20 cellular contexts compared by ENCODE assay signal in genomic region chr10:79310911-79311573, GRCh38. TPM values are rescaled to one million over a fixed set of nuclear protein-coding genes. Genes with fewer than 3 reads are reported as not detected.
DNase-seq lines count a peak whose midpoint lies in the region; ATAC-seq and TF ChIP-seq lines count a peak whose summit lies in the region.
"Had no signal": no experiment of that assay in that cellular context is flagged by ENCODE, and none has a peak within 500 bp of the region (broad histone marks: within the 10 kb centered on the region; RNA-seq: fewer than 3 reads in every experiment).

No MANE protein-coding gene starts in this region.

- H3K4me3 Mint-ChIP-seq in H9 = no peak overlapping the region
- H3K4me3 Mint-ChIP-seq: activated naive CD8-positive, alpha-beta T cell treated with anti-CD3 and anti-CD28 coated beads, Interleukin-2, amount 10 ng/mL, durations not matched to agents 7 days and 5 days had no signal

- no peaks in the 10 kb centered on the region for H4K20me1 ChIP-seq in H9 (ENCODE audit: control insufficient read depth, insufficient read depth, insufficient read length)

- WGBS in H9 (ENCODE audit: extremely low coverage, insufficient read length, low lambda C conversion rate) = no CpG with 5 or more reads among the region's 26 CpGs

- no peak for TF ChIP-seq CTCF in H9 (conservative IDR thresholded peaks at IDR 0.05)

- H4K8ac ChIP-seq in H9 (replicated peaks; ENCODE audit: insufficient read length, low read depth, low read length) = no peak overlapping the region

- peaks cover 0 to 3% of the 10 kb centered on the region in 2 experiments; a peak in 2 of 4 replicates for H3K4me1 Mint-ChIP-seq in H9

- H2AFZ ChIP-seq in H9 (ENCODE audit: low read length) = no peak overlapping the region

- no peaks in the 10 kb centered on the region for H3K9me3 Mint-ChIP-seq in H9
- H3K9me3 Mint-ChIP-seq: activated naive CD8-positive, alpha-beta T cell treated with anti-CD3 and anti-CD28 coated beads, Interleukin-2, amount 10 ng/mL, durations not matched to agents 7 days and 5 days had no signal

- H2BK12ac ChIP-seq in H9 (ENCODE audit: insufficient read length, low read depth, low read length) = no peak overlapping the region

- no peak overlapping the region for H3T11ph ChIP-seq in H9 (ENCODE audit: low read length)

- H3K4ac ChIP-seq in H9 (ENCODE audit: low read depth, low read length) = no peak overlapping the region

- H3K9me3 ChIP-seq in H9 (ENCODE audit: control insufficient read depth, low read depth, low read length) = no peaks in the 10 kb centered on the region
- H3K9me3 ChIP-seq: neutrophil, thoracic aorta had no signal

- no peak overlapping the region for H4K5ac ChIP-seq in H9 (ENCODE audit: insufficient read length, low read depth, low read length)

- no peak overlapping the region for H3K4me2 ChIP-seq in H9 (ENCODE audit: insufficient read depth, insufficient read length, low read length)

- ATAC-seq in left cardiac atrium = peak in 1 of 2 donors; percentile 17
- no peak for ATAC-seq in GM18873 (IDR thresholded peaks at IDR 0.05; ENCODE audit: low FRiP score, unreplicated experiment)

- no peak overlapping the region for H3K23ac ChIP-seq in H9 (ENCODE audit: insufficient read length, low read depth, low read length)

- H3K27me3 ChIP-seq in H9 (ENCODE audit: insufficient read depth, low read length) = no peaks in the 10 kb centered on the region
- H3K27me3 ChIP-seq: neutrophil had no signal

- no peaks in the 10 kb centered on the region for H3K79me1 ChIP-seq in H9 (ENCODE audit: insufficient read depth, low read depth, low read length, poor library complexity, severe bottlenecking)

- no peaks in the 10 kb centered on the region for H3K23me2 ChIP-seq in H9 (ENCODE audit: insufficient read length, low read depth, low read length, poor library complexity, severe bottlenecking)

- intact Hi-C loops in left cardiac atrium (cut with DNase I) (no loop called here), posterior cingulate gyrus (cut with DNase I) (no loop called here)

- H3K79me2 ChIP-seq in H9 (ENCODE audit: insufficient read depth, low read length) = no peaks in the 10 kb centered on the region

- no peaks in the 10 kb centered on the region; the same call in 1 of the 2 replicates for H3K27me3 Mint-ChIP-seq in H9 (ENCODE audit: low read depth)
- H3K27me3 Mint-ChIP-seq: activated naive CD8-positive, alpha-beta T cell treated with anti-CD3 and anti-CD28 coated beads, Interleukin-2, amount 10 ng/mL, durations not matched to agents 7 days and 5 days had no signal

- no peak overlapping the region for H3K27ac ChIP-seq in H9 (ENCODE audit: insufficient read length, low read depth, low read length)
- H3K27ac ChIP-seq: SK-N-MC, thoracic aorta, WERI-Rb-1 had no signal

- no peak overlapping the region for H3K14ac ChIP-seq in H9 (ENCODE audit: insufficient read depth, low read length)

- peaks cover 16 to 59% (median 40%) of the 10 kb centered on the region in 3 experiments for H3K36me3 Mint-ChIP-seq in H9 (ENCODE audit: insufficient read depth in 1 of 3, low read depth in 3 of 3)

- H3K9ac ChIP-seq in H9 (ENCODE audit: extremely low read depth, insufficient read length, low read length) = no peak overlapping the region

- peak overlapping the region in 2 of 3 experiments; percentile 47 to 48; a peak in 3 of 7 replicates for H3K27ac Mint-ChIP-seq in H9
- H3K27ac Mint-ChIP-seq: activated naive CD8-positive, alpha-beta T cell treated with anti-CD3 and anti-CD28 coated beads, Interleukin-2, amount 10 ng/mL, durations not matched to agents 7 days and 5 days had no signal

- no peak overlapping the region for H3K56ac ChIP-seq in H9 (ENCODE audit: insufficient read length, low read depth, low read length)

- H4K91ac ChIP-seq in H9 (ENCODE audit: insufficient read length, low read depth, low read length) = no peak overlapping the region

- H2BK5ac ChIP-seq in H9 (ENCODE audit: insufficient read length, low read length) = no peak overlapping the region

- DNase-seq in H9 (no peak), amniotic epithelial cell (ENCODE audit: low read depth) (peak; percentile 68), left cardiac atrium (peak; percentile 20), posterior cingulate gyrus (peak in 7 of 10 donors; percentile 43 to 93 (median 63)), NCI-H2107 (lab: John Stamatoyannopoulos, UW) (no peak), dermis blood vessel endothelial cell (no peak)
- no peak for DNase-seq in activated naive CD4-positive, alpha-beta T cell treated with Interleukin-2 at 50 U/mL for 16 hours
- DNase-seq: activated CD8-positive, alpha-beta memory T cell treated with anti-CD3 and anti-CD28 coated beads, Interleukin-2, amount 50 U/mL, for 4 hours; activated naive CD8-positive, alpha-beta T cell treated with anti-CD3 and anti-CD28 coated beads, Interleukin-2, amount 10 ng/mL, durations not matched to agents 7 days and 5 days; AML-193; DMS53; KBM-7; mammary epithelial cell; NCI-H1105 treated with DMSO at 0.1 percent for 48 hours; NCI-H226; WERI-Rb-1 had no signal

- H3K4me1 ChIP-seq in H9 (ENCODE audit: insufficient read depth, low read length) = no peaks in the 10 kb centered on the region

- no peak overlapping the region for H2BK15ac ChIP-seq in H9 (ENCODE audit: low read depth, low read length)

- H2BK120ac ChIP-seq in H9 (ENCODE audit: low read depth, low read length, poor library complexity, severe bottlenecking) = no peak overlapping the region

- no peak overlapping the region for H3K18ac ChIP-seq in H9 (ENCODE audit: insufficient read length, low read depth, low read length)

- no peak overlapping the region for H2BK20ac ChIP-seq in H9 (ENCODE audit: low read depth, low read length, poor library complexity, severe bottlenecking)

- H2AK5ac ChIP-seq in H9 (ENCODE audit: insufficient read length, low read length) = no peak overlapping the region

RNA-seq across cellular contexts. Expression of gene PPIF, which starts 36.2 kb away (rescaled TPM):
- total RNA-seq in H9 (2021) (79.7 and 80.4 TPM in 2 replicates), left cardiac atrium (100 to 1,000 TPM; 110 to 155 TPM), dermis blood vessel endothelial cell (14.5 and 23.8 TPM in 2 replicates)

Comparison
In these comparisons a context has a peak if more than half of its experiments do, and no peak if none do; other contexts are left out.
1. DNase-seq: peak in amniotic epithelial cell (single experiment), left cardiac atrium (single experiment) and posterior cingulate gyrus (7 of 10); none in H9 (single experiment), NCI-H2107 (single experiment), dermis blood vessel endothelial cell (single experiment) and activated naive CD4-positive, alpha-beta T cell treated with Interleukin-2 at 50 U/mL for 16 hours (single experiment).